In genomic region chr16:14629919-14630619, GRCh38 we compare ENCODE assay signal across 8 cellular contexts. TPM values are rescaled to one million over a fixed set of nuclear protein-coding genes. Genes with fewer than 3 reads are reported as not detected.
DNase-seq lines count a peak whose midpoint lies in the region; ATAC-seq, FAIRE-seq and TF ChIP-seq lines count a peak whose summit lies in the region.

Gene PARN, minus strand, starts transcription at chr16:14630260. Its CDS starts 135 bp downstream, at chr16:14630125.

- DNase-seq in NCI-H226 (peak; percentile 94), WTC11 (ENCODE audit: low spot score) (peak; percentile 98), bronchial epithelial cell (ENCODE audit: low read depth) (peak; percentile 97), iPS-NIHi11 (ENCODE audit: low spot score) (peak; percentile 99), small intestine (peak; percentile 97)

- ATAC-seq in GM18907 (IDR thresholded peaks at IDR 0.05; ENCODE audit: unreplicated experiment) (peak; percentile 49), HG03159 (IDR thresholded peaks at IDR 0.05; ENCODE audit: unreplicated experiment) (peak; percentile 50), WTC11 (peak; percentile 60)

- TF ChIP-seq CTCF in WTC11 (IDR thresholded peaks at IDR 0.05) (no peak), bronchial epithelial cell (IDR thresholded peaks at IDR 0.05; ENCODE audit: insufficient read depth, low read length, severe bottlenecking) (no peak)

- H3K4me1 ChIP-seq in ACC112 (ENCODE audit: control insufficient read depth, insufficient read depth, low read length, unreplicated experiment), result peaks cover 28% of the 10 kb centered on the region
- H3K4me1 ChIP-seq in small intestine (ENCODE audit: control insufficient read depth in 2 of 2, insufficient read depth in 1 of 2, low read depth in 1 of 2, low read length in 1 of 2), result peaks cover 5 to 16% of the 10 kb centered on the region in 2 donors

- no peaks in the 10 kb centered on the region for H3K27me3 Mint-ChIP-seq in WTC11 (ENCODE audit: low read depth)

- POLR2A ChIA-PET in WTC11 (lab: Charles Lee), result interaction anchor here (0.6 to 1.5 kb wide), 4 partner anchors 11 to 755 kb away, joined by 3 to 11 read pairs (median 5); no protein-coding TSS in a partner anchor

- CTCF ChIA-PET in WTC11 (lab: Charles Lee), result interaction anchor here (0.6 to 1.1 kb wide), 3 partner anchors 13 to 710 kb away, joined by 3 read pairs; partner anchors contain the start of gene ERCC4

- 1 to 2% (median 1%) methylated on average over 38 to 51 of the region's 51 CpGs for WGBS in small intestine, 3 donors

- H3K4me3 ChIP-seq in ACC112 (ENCODE audit: low read depth, low read length) (peak within 1 kb of the TSS; percentile 90), bronchial epithelial cell (ENCODE audit: low read depth, low read length) (peak within 1 kb of the TSS; percentile 94), small intestine (ENCODE audit: low read depth in 1 of 2, low read length in 2 of 2) (peak within 1 kb of the TSS; percentile 83 to 88)

- peak within 1 kb of the TSS; percentile 95 for H3K4me3 Mint-ChIP-seq in WTC11

- H3K36me3 ChIP-seq in ACC112 (ENCODE audit: insufficient read depth, low read length), result peaks cover 22% of the 10 kb centered on the region; the same call in 1 of the 2 replicates
- H3K36me3 ChIP-seq in bronchial epithelial cell (ENCODE audit: control insufficient read depth, insufficient read depth, low read length), result peaks cover 2% of the 10 kb centered on the region
- H3K36me3 ChIP-seq in small intestine (ENCODE audit: control insufficient read depth in 2 of 2, insufficient read depth in 2 of 2, low read length in 2 of 2), result peaks cover 2% of the 10 kb centered on the region in 2 donors

- H3K36me3 Mint-ChIP-seq in WTC11, result peaks cover 31% of the 10 kb centered on the region

- FAIRE-seq in bronchial epithelial cell (lab: Jason Lieb, UNC) (no peak), small intestine (lab: Jason Lieb, UNC) (no peak)

- H3K27ac ChIP-seq in ACC112 (ENCODE audit: low read depth, low read length) (peak within 1 kb of the TSS; percentile 85), small intestine (ENCODE audit: low read depth in 1 of 2, low read length in 1 of 2) (peak within 1 kb of the TSS; percentile 86 to 97)

- H3K9me3 ChIP-seq in small intestine (ENCODE audit: control insufficient read depth, low read depth), result no peaks in the 10 kb centered on the region

- H3K9me3 Mint-ChIP-seq in WTC11, result no peaks in the 10 kb centered on the region

- peaks cover 24% of the 10 kb centered on the region for H3K4me1 Mint-ChIP-seq in WTC11

- H3K27ac Mint-ChIP-seq in WTC11, result peak within 1 kb of the TSS; percentile 99

- no peaks in the 10 kb centered on the region for H3K27me3 ChIP-seq in ACC112 (ENCODE audit: insufficient read depth, low read length)
- H3K27me3 ChIP-seq in bronchial epithelial cell (ENCODE audit: control insufficient read depth, insufficient read depth, low read length), result no peaks in the 10 kb centered on the region
- no peaks in the 10 kb centered on the region for H3K27me3 ChIP-seq in small intestine (ENCODE audit: control insufficient read depth in 2 of 2, insufficient read depth in 2 of 2, low read length in 2 of 2)

- peaks cover 44% of the 10 kb centered on the region for H3K79me2 ChIP-seq in ACC112 (ENCODE audit: control insufficient read depth, insufficient read depth, low read length, unreplicated experiment)

- peak within 1 kb of the TSS; percentile 92 for H2AFZ ChIP-seq in ACC112 (ENCODE audit: low read length, unreplicated experiment)

TF ChIP-seq in WTC11, 78 proteins besides CTCF, POLR2A, EP300 and RAD21 (continues in another document):
- TF ChIP-seq FOXP1 (CRISPR knock-in tag; IDR thresholded peaks at IDR 0.05; ENCODE audit: borderline replicate concordance), result peak; percentile 33; the same call in 1 of the 2 replicates
- TF ChIP-seq FOXK1 (CRISPR knock-in tag; IDR thresholded peaks at IDR 0.05), result peak; percentile 97
- TF ChIP-seq ESRRA (CRISPR knock-in tag; IDR thresholded peaks at IDR 0.05; ENCODE audit: borderline replicate concordance), result 0 out of 2 replicates have a peak, but pooled peaks have one; percentile 42
- TF ChIP-seq ZNF138 (CRISPR knock-in tag; conservative IDR thresholded peaks at IDR 0.05), result no peak
- no peak for TF ChIP-seq RELA (CRISPR knock-in tag; IDR thresholded peaks at IDR 0.05; ENCODE audit: borderline replicate concordance)
- no peak; the same call in 1 of the 2 replicates for TF ChIP-seq FOXP4 (CRISPR knock-in tag; IDR thresholded peaks at IDR 0.05)
- peak; percentile 70; the same call in 1 of the 2 replicates for TF ChIP-seq E2F5 (CRISPR knock-in tag; IDR thresholded peaks at IDR 0.05)
- no peak for TF ChIP-seq ERG (CRISPR knock-in tag; IDR thresholded peaks at IDR 0.05)
- TF ChIP-seq NFATC4 (CRISPR knock-in tag; IDR thresholded peaks at IDR 0.05), result peak; percentile 61; the same call in 1 of the 2 replicates
- TF ChIP-seq CREM (CRISPR knock-in tag; IDR thresholded peaks at IDR 0.05), result peak; percentile 71; the same call in 1 of the 2 replicates
- no peak for TF ChIP-seq PRDM15 (CRISPR knock-in tag; IDR thresholded peaks at IDR 0.05)
- TF ChIP-seq EMX1 (CRISPR knock-in tag; IDR thresholded peaks at IDR 0.05), result no peak
- TF ChIP-seq E2F1 (CRISPR knock-in tag; IDR thresholded peaks at IDR 0.05), result peak; percentile 77; the same call in 1 of the 2 replicates
- TF ChIP-seq TEAD1 (CRISPR knock-in tag; IDR thresholded peaks at IDR 0.05), result no peak; the same call in 1 of the 2 replicates

RNA-seq across cellular contexts. Expression of gene PARN, which starts in this region (rescaled TPM):
- total RNA-seq in WTC11 (2021) (37.7 to 39.4 TPM (median 38.5 TPM) in 3 replicates), bronchial epithelial cell (18.7 and 22.4 TPM in 2 replicates)
- 10 to 100 TPM; 11.1 to 16.3 (median 15.2) TPM for polyA plus RNA-seq in small intestine

Comparison
In these comparisons a context has a peak if more than half of its experiments do, and no peak if none do; other contexts are left out.
1. Peak in every context shown above with its lines: DNase-seq, ATAC-seq, H3K4me3 ChIP-seq and H3K27ac ChIP-seq.